13 cellular contexts compared by ENCODE assay signal in genomic region chr14:81423504-81423903, GRCh38. TPM values are rescaled to one million over a fixed set of nuclear protein-coding genes. Genes with fewer than 3 reads are reported as not detected.
DNase-seq lines count a peak whose midpoint lies in the region; ATAC-seq and TF ChIP-seq lines count a peak whose summit lies in the region.
"Had no signal": no experiment of that assay in that cellular context is flagged by ENCODE, and none has a peak within 500 bp of the region (broad histone marks: within the 10 kb centered on the region; RNA-seq: fewer than 3 reads in every experiment).

No MANE protein-coding gene starts in this region.

- peak overlapping the region; percentile 95 for H3K27ac Mint-ChIP-seq in nephron progenitor cell
- H3K27ac Mint-ChIP-seq: WTC11 had no signal

- H3K9me3 ChIP-seq in uterus: no peaks in the 10 kb centered on the region

- H3K27me3 Mint-ChIP-seq in nephron progenitor cell (ENCODE audit: low read depth, poor library complexity): no peaks in the 10 kb centered on the region

- no peaks in the 10 kb centered on the region for H3K27me3 ChIP-seq in uterus

- peak overlapping the region; percentile 8 to 16 for H3K27ac ChIP-seq in uterus

- H3K9me3 Mint-ChIP-seq in nephron progenitor cell: peaks cover 4% of the 10 kb centered on the region

- H3K36me3 ChIP-seq in uterus: no peaks in the 10 kb centered on the region

- H3K36me3 Mint-ChIP-seq in nephron progenitor cell (ENCODE audit: low read depth): no peaks in the 10 kb centered on the region

- no peak for TF ChIP-seq CTCF in nephron progenitor cell (IDR thresholded peaks at IDR 0.05)
- no peak for TF ChIP-seq CTCF in uterus (IDR thresholded peaks at IDR 0.05)

- H3K4me1 Mint-ChIP-seq in nephron progenitor cell: peaks cover 30% of the 10 kb centered on the region

- H3K4me1 ChIP-seq in uterus: no peaks in the 10 kb centered on the region

- ATAC-seq in Right ventricle myocardium superior (ENCODE audit: poor library complexity): peak; percentile 88
- no peak for ATAC-seq in HG03565 (IDR thresholded peaks at IDR 0.05; ENCODE audit: unreplicated experiment)
- no peak for ATAC-seq in GM21825 (IDR thresholded peaks at IDR 0.05; ENCODE audit: unreplicated experiment)
- no peak for ATAC-seq in HG03139 (IDR thresholded peaks at IDR 0.05; ENCODE audit: unreplicated experiment)
- ATAC-seq: WTC11 had no signal

- no peak overlapping the region for H3K4me3 Mint-ChIP-seq in nephron progenitor cell
- H3K4me3 Mint-ChIP-seq: WTC11 had no signal

- intact Hi-C loops in Right ventricle myocardium superior (cut with DNase I) (no loop called here), uterus (cut with DNase I; ENCODE audit: low total_unique reads) (no loop called here)

- TF ChIP-seq POLR2A in uterus (IDR thresholded peaks at IDR 0.05): no peak

- no peak overlapping the region for H3K4me3 ChIP-seq in uterus

- DNase-seq in SKM-1 treated with dmso at 0.1 percent for 144 hours (lab: John Stamatoyannopoulos, UW; ENCODE audit: unreplicated experiment) (peak; percentile 18), SKM-1 (lab: John Stamatoyannopoulos, UW; ENCODE audit: unreplicated experiment) (no peak), Right ventricle myocardium superior (peak; percentile 72), nephron progenitor cell (no peak), uterus (peak in 1 of 2 donors; percentile 16)
- DNase-seq: 8988T; effector CD4-positive, alpha-beta T cell; NCI-H524 treated with DMSO at 0.1 percent for 48 hours; SHP77 treated with DMSO at 0.1 percent for 48 hours had no signal

RNA-seq across cellular contexts. Expression of gene STON2, which starts 23.4 kb away (rescaled TPM):
- total RNA-seq in Right ventricle myocardium superior (12.0 TPM), uterus (10 to 100 TPM in 2 of 4 donors, 1 to 10 TPM in 2; 3.3 to 87.8 (median 11.0) TPM)

Comparison
In these comparisons a context has a peak if more than half of its experiments do, and no peak if none do; other contexts are left out.
1. DNase-seq: peak in SKM-1 treated with dmso at 0.1 percent for 144 hours (single experiment) and Right ventricle myocardium superior (single experiment); none in SKM-1 (single experiment) and nephron progenitor cell (single experiment).